ENCODE assay signal across 19 cellular contexts in the genomic region with DNA sequence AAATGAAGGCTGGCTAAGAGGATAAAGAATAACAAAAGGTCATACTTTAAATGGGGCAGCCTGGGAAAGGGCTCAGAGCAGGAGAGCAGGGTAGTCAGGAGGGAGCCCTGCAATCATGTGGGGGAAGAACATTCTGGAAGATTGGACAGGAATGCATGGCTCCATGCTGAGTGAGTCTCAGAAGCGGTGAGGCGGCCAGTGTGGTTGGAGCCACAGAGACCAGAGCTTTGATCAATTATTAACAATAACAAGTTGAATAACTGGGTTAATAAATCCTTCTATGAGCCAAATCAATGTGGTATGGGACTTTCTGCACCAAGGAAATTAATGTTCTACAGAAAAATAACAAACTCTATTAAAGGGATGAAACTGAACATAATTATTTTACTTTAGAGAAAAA. TPM values are rescaled to one million over a fixed set of nuclear protein-coding genes. Genes with fewer than 3 reads are reported as not detected.
A peak's percentile ranks its signal among the peaks of the same experiment; 100 is the strongest.
DNase-seq lines count a peak whose midpoint lies in the region; ATAC-seq, FAIRE-seq and TF ChIP-seq lines count a peak whose summit lies in the region.
"Had no signal": no experiment of that assay in that cellular context is flagged by ENCODE, and none has a peak within 500 bp of the region (broad histone marks: within the 10 kb centered on the region; RNA-seq: fewer than 3 reads in every experiment).

No MANE protein-coding gene starts in this region.

- no peaks in the 10 kb centered on the region for H3K4me1 ChIP-seq in thyroid gland

- no peak for TF ChIP-seq CTCF in thyroid gland (IDR thresholded peaks at IDR 0.05)

- no peaks in the 10 kb centered on the region for H3K9me3 ChIP-seq in thyroid gland

- peaks cover 27 to 38% of the 10 kb centered on the region in 2 donors for H3K36me3 ChIP-seq in thyroid gland

- peak; percentile 89 for ATAC-seq in GM18861 (IDR thresholded peaks at IDR 0.05; ENCODE audit: unreplicated experiment)
- peak; percentile 81 for ATAC-seq in GM21619 (IDR thresholded peaks at IDR 0.05; ENCODE audit: unreplicated experiment)
- ATAC-seq in HG03354 (IDR thresholded peaks at IDR 0.05; ENCODE audit: poor library complexity, severe bottlenecking, unreplicated experiment) = peak; percentile 92
- ATAC-seq in HG03521 (IDR thresholded peaks at IDR 0.05; ENCODE audit: unreplicated experiment) = no peak

- 95 to 100% methylated on average over 2 of the region's 2 CpGs for WGBS in thyroid gland, 2 donors

- H3K4me3 ChIP-seq in thyroid gland (replicated peaks in 1 of 3) = no peak overlapping the region

- no peak for FAIRE-seq in H54 (lab: Jason Lieb, UNC)
- FAIRE-seq: endometrium, keratinocyte had no signal

- TF ChIP-seq POLR2A in thyroid gland (IDR thresholded peaks at IDR 0.05) = no peak
- no peak for TF ChIP-seq POLR2A in H54 (IDR thresholded peaks at IDR 0.05; ENCODE audit: low read depth, low read length)

- intact Hi-C loops in thyroid gland (cut with DNase I) = no loop called here

- DNase-seq in kidney tubule cell (ENCODE audit: low spot score) = peak; percentile 94
- DNase-seq in C1 segment of cervical spinal cord (lab: John Stamatoyannopoulos, UW) = no peak
- no peak for DNase-seq in thyroid gland
- no peak for DNase-seq in H54 (ENCODE audit: insufficient read length, low spot score)
- DNase-seq: activated effector memory CD4-positive, alpha-beta T cell treated with anti-CD3 and anti-CD28 coated beads, Interleukin-2, amount 50 U/mL, for 16 hours; CD4-positive, alpha-beta memory T cell; hippocampal formation; Kasumi-1; NCI-H1105 treated with DMSO at 0.1 percent for 48 hours; NCI-H774; occipital lobe; stimulated activated CD4-positive, alpha-beta T cell treated with anti-CD3 and anti-CD28 coated beads, Interleukin-2, amount 100 ng/mL, for 24 hours; T-helper 9 cell had no signal

- no peaks in the 10 kb centered on the region for H3K27me3 ChIP-seq in thyroid gland

- no peak overlapping the region for H3K27ac ChIP-seq in thyroid gland

RNA-seq across cellular contexts. Expression of gene DCUN1D1, which starts 57.9 kb away (rescaled TPM):
- 10 to 100 TPM; 33.6 to 52.8 (median 35.0) TPM for total RNA-seq in thyroid gland
